12 cellular contexts compared by ENCODE assay signal in the genomic region with DNA sequence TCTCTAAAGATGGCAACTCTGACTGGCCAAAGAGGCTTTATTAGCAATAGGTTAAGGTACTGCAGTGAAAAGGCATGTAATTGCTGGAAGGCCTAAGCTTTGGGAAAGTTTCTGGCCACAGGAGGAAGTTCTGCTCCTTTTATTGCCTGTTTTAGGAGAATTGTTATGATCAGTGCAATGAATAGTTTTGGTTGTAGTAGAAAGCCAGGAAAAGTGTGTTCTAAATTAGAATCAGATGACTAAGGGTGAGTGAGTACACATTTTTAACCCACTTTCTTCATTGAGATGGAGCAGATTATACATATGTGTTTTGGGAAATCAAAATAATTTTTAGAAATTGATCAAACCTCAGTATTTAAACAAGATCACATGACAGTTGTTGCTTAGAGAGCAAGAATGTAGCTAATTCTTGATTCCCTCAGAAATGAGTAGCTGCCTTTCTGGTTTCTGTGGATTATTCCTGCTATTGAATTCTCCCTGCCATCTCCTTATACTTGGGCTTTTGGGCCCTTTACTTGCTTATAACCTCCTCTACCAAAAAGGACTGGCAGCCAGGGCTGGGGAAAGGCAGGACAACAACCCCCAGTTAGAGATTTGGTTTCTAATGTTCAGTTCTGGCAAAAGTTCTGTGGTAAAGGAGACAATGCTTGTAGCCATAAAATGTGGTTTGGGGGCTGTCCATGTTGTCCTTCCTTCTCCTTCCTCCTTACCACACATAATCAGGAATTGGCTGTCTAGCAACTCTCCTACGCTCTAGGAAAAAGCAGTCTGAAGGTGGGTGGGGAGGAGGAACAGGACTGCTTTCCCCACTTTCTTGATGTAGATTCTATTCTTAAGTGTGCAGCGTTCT.
DNase-seq lines count a peak whose midpoint lies in the region; ATAC-seq and TF ChIP-seq lines count a peak whose summit lies in the region.
"Had no signal": no experiment of that assay in that cellular context is flagged by ENCODE, and none has a peak within 500 bp of the region (broad histone marks: within the 10 kb centered on the region; RNA-seq: fewer than 3 reads in every experiment).

No MANE protein-coding gene starts in this region.

- CTCF ChIA-PET in GM10248 (lab: Yijun Ruan, JAX) = interaction anchor here (1.1 to 1.4 kb wide), 3 partner anchors 16 to 484 kb away, joined by 3 read pairs; no protein-coding TSS in a partner anchor

- POLR2A ChIA-PET in GM10248 (lab: Yijun Ruan, JAX) = no interaction called here

- peak overlapping the region; percentile 21 to 50 for H3K27ac Mint-ChIP-seq in natural killer cell treated with Interleukin-12 subunit alpha and Interleukin-12 subunit beta and Interleukin-15 and Interleukin-18, amount 100 ng/mL, for 72 hours

- H3K27me3 Mint-ChIP-seq in natural killer cell treated with Interleukin-12 subunit alpha and Interleukin-12 subunit beta and Interleukin-15 and Interleukin-18, amount 100 ng/mL, for 72 hours = no peaks in the 10 kb centered on the region

- H3K4me3 Mint-ChIP-seq in natural killer cell treated with Interleukin-12 subunit alpha and Interleukin-12 subunit beta and Interleukin-15 and Interleukin-18, amount 100 ng/mL, for 72 hours = peak overlapping the region; percentile 57

- peaks cover 4% of the 10 kb centered on the region for H3K9me3 Mint-ChIP-seq in natural killer cell treated with Interleukin-12 subunit alpha and Interleukin-12 subunit beta and Interleukin-15 and Interleukin-18, amount 100 ng/mL, for 72 hours

- peaks cover 43 to 47% of the 10 kb centered on the region in 2 donors for H3K4me1 Mint-ChIP-seq in natural killer cell treated with Interleukin-12 subunit alpha and Interleukin-12 subunit beta and Interleukin-15 and Interleukin-18, amount 100 ng/mL, for 72 hours (ENCODE audit: low read depth in 2 of 2)

- TF ChIP-seq CTCF in cardiac fibroblast (IDR thresholded peaks at IDR 0.05; ENCODE audit: low read depth, low read length) = no peak
- TF ChIP-seq CTCF in GM10248 (IDR thresholded peaks at IDR 0.05; ENCODE audit: control extremely low read depth, extremely low read depth, low read depth, missing control alignments) = no peak

- intact Hi-C loops in posterior vena cava (cut with DNase I) = no loop called here

- DNase-seq in AG08395 (ENCODE audit: low spot score) (peak; percentile 77), cardiac fibroblast (ENCODE audit: low read depth in 2 of 2) (peak; percentile 29 to 36), posterior vena cava (ENCODE audit: low spot score) (no peak), GM10248 (ENCODE audit: extremely low spot score) (no peak), NCI-H1930 (lab: John Stamatoyannopoulos, UW) (no peak)
- no peak for DNase-seq in natural killer cell treated with Interleukin-12 subunit alpha and Interleukin-12 subunit beta and Interleukin-15 and Interleukin-18, amount 100 ng/mL, for 72 hours (ENCODE audit: low spot score)
- DNase-seq: midbrain, NCI-H1105, SJCRH30 had no signal

- H3K36me3 Mint-ChIP-seq in natural killer cell treated with Interleukin-12 subunit alpha and Interleukin-12 subunit beta and Interleukin-15 and Interleukin-18, amount 100 ng/mL, for 72 hours = peaks cover 11% of the 10 kb centered on the region

- ATAC-seq in GM19023 (IDR thresholded peaks at IDR 0.05; ENCODE audit: unreplicated experiment) (peak; percentile 17), HG03025 (IDR thresholded peaks at IDR 0.05; ENCODE audit: low FRiP score, unreplicated experiment) (no peak)
- ATAC-seq in natural killer cell treated with Interleukin-12 subunit alpha and Interleukin-12 subunit beta and Interleukin-15 and Interleukin-18, amount 100 ng/mL, for 72 hours = no peak
- ATAC-seq: foreskin keratinocyte had no signal

- H3K4me3 ChIP-seq in cardiac fibroblast (replicated peaks in 1 of 2; ENCODE audit: low read depth in 2 of 2, low read length in 2 of 2) = no peak overlapping the region
- H3K4me3 ChIP-seq: SJCRH30 had no signal

Comparison
In these comparisons a context has a peak if more than half of its experiments do, and no peak if none do; other contexts are left out.
1. DNase-seq: peak in AG08395 (single experiment) and cardiac fibroblast (2 of 2); none in natural killer cell treated with Interleukin-12 subunit alpha and Interleukin-12 subunit beta and Interleukin-15 and Interleukin-18, amount 100 ng/mL, for 72 hours (single experiment), posterior vena cava (single experiment), GM10248 (single experiment) and NCI-H1930 (0 of 2).